Comparison of ENCODE assay signal across 4 cellular contexts in genomic region chr6:159995405-159995804, GRCh38.
"Had no signal": no experiment of that assay in that cellular context is flagged by ENCODE, and none has a peak within 500 bp of the region (broad histone marks: within the 10 kb centered on the region; RNA-seq: fewer than 3 reads in every experiment).

No MANE protein-coding gene starts in this region.

- H3K4me3 Mint-ChIP-seq: GM23338, H9 had no signal

- DNase-seq: H9, HCEC 1CT had no signal

- H3K27me3 Mint-ChIP-seq: IgD-negative memory B cell had no signal

- H3K4me3 ChIP-seq: GM23338 had no signal

- H3K9me3 Mint-ChIP-seq: GM23338, H9 had no signal

- H3K27ac Mint-ChIP-seq: IgD-negative memory B cell had no signal

- H2AFZ ChIP-seq: GM23338 had no signal

- H3K4me2 ChIP-seq: GM23338 had no signal
